5 cellular contexts compared by ENCODE assay signal in genomic region chr17:5133961-5134360, GRCh38. TPM values are rescaled to one million over a fixed set of nuclear protein-coding genes. Genes with fewer than 3 reads are reported as not detected.
"Had no signal": no experiment of that assay in that cellular context is flagged by ENCODE, and none has a peak within 500 bp of the region (broad histone marks: within the 10 kb centered on the region; RNA-seq: fewer than 3 reads in every experiment).

No MANE protein-coding gene starts in this region.

RNA-seq across cellular contexts. Expression of gene USP6, which starts 18.1 kb away (rescaled TPM):
- total RNA-seq: MCF 10A, NCI-H460, RPMI7951, SJCRH30, SK-MEL-5 had no signal

RNA-seq across cellular contexts. Expression of gene ZFP3, which starts 55.7 kb away (rescaled TPM):
- total RNA-seq: MCF 10A, NCI-H460, SK-MEL-5 had no signal
